In genomic region chr3:132625613-132626012, GRCh38 we compare ENCODE assay signal across 1 cellular context.
TF ChIP-seq lines count a peak whose summit lies in the region.

No MANE protein-coding gene starts in this region.

TF ChIP-seq in GM12878, 131 proteins besides CTCF, POLR2A, EP300 and RAD21:
- TF ChIP-seq CHD1 (IDR thresholded peaks at IDR 0.05; ENCODE audit: low read depth, low read length) (no peak), PML (IDR thresholded peaks at IDR 0.05; ENCODE audit: low read length) (no peak), CBX5 (IDR thresholded peaks at IDR 0.05; ENCODE audit: low read depth) (no peak), CUX1 (IDR thresholded peaks at IDR 0.05; ENCODE audit: insufficient replicate concordance, low read depth, low read length) (no peak), ATF7 (IDR thresholded peaks at IDR 0.05; ENCODE audit: low read depth) (no peak), MTA2 (IDR thresholded peaks at IDR 0.05; ENCODE audit: low read depth) (peak; percentile 21; the same call in 1 of the 2 replicates), RUNX3 (IDR thresholded peaks at IDR 0.05; ENCODE audit: low read length) (peak; percentile 16; the same call in 1 of the 2 replicates), IRF5 (IDR thresholded peaks at IDR 0.05; ENCODE audit: borderline replicate concordance) (no peak), ZNF217 (IDR thresholded peaks at IDR 0.05) (no peak), MYC (IDR thresholded peaks at IDR 0.05; ENCODE audit: insufficient read depth, insufficient read length, insufficient replicate concordance, low read length, severe bottlenecking) (no peak), SPI1 (IDR thresholded peaks at IDR 0.05; ENCODE audit: borderline replicate concordance, insufficient read depth, low read depth, low read length) (peak; percentile 85), SMAD1 (IDR thresholded peaks at IDR 0.05; ENCODE audit: low read depth, partially characterized antibody) (no peak), KAT2A (conservative IDR thresholded peaks at IDR 0.05; ENCODE audit: control insufficient read depth, low read depth, low read length) (no peak), CBFB (IDR thresholded peaks at IDR 0.05; ENCODE audit: low read depth) (no peak), USF1 (IDR thresholded peaks at IDR 0.05; ENCODE audit: borderline replicate concordance, extremely low read length, insufficient read depth, low read depth, low read length) (no peak), ZNF592 (IDR thresholded peaks at IDR 0.05) (no peak), MTA3 (IDR thresholded peaks at IDR 0.05; ENCODE audit: borderline replicate concordance, low read length) (no peak), NFIC (IDR thresholded peaks at IDR 0.05; ENCODE audit: low read depth, low read length) (peak; percentile 21; the same call in 1 of the 2 replicates), POU2F2 (IDR thresholded peaks at IDR 0.05; ENCODE audit: borderline replicate concordance, low read depth, low read length) (no peak), JUNB (IDR thresholded peaks at IDR 0.05) (peak; percentile 17; the same call in 1 of the 2 replicates)
